In the genomic region with DNA sequence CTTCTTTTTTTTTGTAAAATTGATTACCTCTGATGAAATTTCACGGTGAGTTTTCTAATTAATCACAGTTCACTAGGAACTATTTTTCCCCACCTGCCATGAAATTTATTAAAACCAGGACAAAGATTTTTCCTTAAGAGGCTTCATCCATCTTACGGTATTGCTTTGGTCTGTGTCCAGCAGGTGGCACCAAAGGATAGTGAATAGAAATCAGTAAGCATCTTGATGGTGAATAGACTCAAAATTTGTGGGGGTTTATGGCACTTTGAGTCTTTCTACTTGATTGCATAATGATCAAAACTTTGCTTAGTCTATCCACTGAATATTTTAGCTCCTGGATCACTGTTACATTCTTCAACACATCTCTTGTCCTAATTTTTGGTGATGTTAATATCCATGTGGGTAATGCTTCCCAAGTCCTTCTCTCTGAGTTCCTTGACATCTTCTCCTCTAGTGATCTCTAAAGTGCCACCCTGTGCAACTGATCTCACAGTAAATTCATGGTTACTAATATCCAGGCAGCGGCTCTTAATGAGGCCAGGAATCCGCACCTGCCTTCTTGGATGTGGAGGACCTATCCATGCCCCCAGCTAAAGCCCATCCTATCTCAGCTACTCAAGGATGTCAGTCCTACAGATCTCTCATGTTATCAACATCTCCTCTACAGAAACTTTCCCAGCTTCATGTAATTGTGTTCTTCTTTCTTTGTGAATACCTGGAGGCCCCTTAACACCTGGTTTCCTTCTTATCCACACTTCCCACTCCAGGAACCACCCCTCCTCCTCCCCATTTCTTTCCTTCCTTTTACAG, we compare ENCODE assay signal across 8 cellular contexts. TPM values are rescaled to one million over a fixed set of nuclear protein-coding genes. Genes with fewer than 3 reads are reported as not detected.
A peak's percentile ranks its signal among the peaks of the same experiment; 100 is the strongest.
DNase-seq lines count a peak whose midpoint lies in the region; TF ChIP-seq lines count a peak whose summit lies in the region.

No MANE protein-coding gene starts in this region.

- POLR2A ChIA-PET in PC-9 (lab: Charles Lee; ENCODE audit: unreplicated experiment), result no interaction called here

- no peaks in the 10 kb centered on the region; the same call in 1 of the 2 replicates for H3K9me3 ChIP-seq in PC-9 (ENCODE audit: insufficient read depth, low read depth)
- no peaks in the 10 kb centered on the region for H3K9me3 ChIP-seq in fibroblast of lung (ENCODE audit: control insufficient read depth, insufficient read depth, low read depth, low read length)
- H3K9me3 ChIP-seq in neuronal stem cell (replicated peaks in 1 of 2; ENCODE audit: control insufficient read depth in 2 of 2, insufficient read depth in 1 of 2, low read depth in 1 of 2, low read length in 2 of 2), result no peaks in the 10 kb centered on the region
- no peaks in the 10 kb centered on the region for H3K9me3 ChIP-seq in thyroid gland

- H3K18ac ChIP-seq in neuronal stem cell (ENCODE audit: low read length), result no peak overlapping the region

- H3K9me3 Mint-ChIP-seq in activated T-cell treated with anti-CD3 and anti-CD28 coated beads, Interleukin-2, amount 50 U/mL, for 24 hours, result peaks cover 8% of the 10 kb centered on the region

- no CpG with 5 or more reads among the region's 4 CpGs for WGBS in neuronal stem cell (ENCODE audit: extremely low coverage in 2 of 2, insufficient read length in 2 of 2, insufficient replicate concordance in 1 of 2), 2 donors
- 34% methylated on average over 4 of the region's 4 CpGs for WGBS in thyroid gland, 2 donors

- intact Hi-C loops in PC-9 (cut with micrococcal nuclease; ENCODE audit: unreplicated experiment) (loop anchor here (1.0 to 5.0 kb wide), 4 partner anchors 428 to 1348 kb away; no protein-coding TSS in a partner anchor), thyroid gland (cut with DNase I) (loop anchor here (5.0 kb wide), 2 partner anchors 426 to 646 kb away; no protein-coding TSS in a partner anchor)

- H4K91ac ChIP-seq in neuronal stem cell (ENCODE audit: low read depth, low read length, poor library complexity), result no peak overlapping the region

- no peak overlapping the region for H2BK5ac ChIP-seq in neuronal stem cell (ENCODE audit: low read length)

- H3K27ac Mint-ChIP-seq in activated T-cell treated with anti-CD3 and anti-CD28 coated beads, Interleukin-2, amount 50 U/mL, for 24 hours, result no peak overlapping the region

- H3K4me1 Mint-ChIP-seq in activated T-cell treated with anti-CD3 and anti-CD28 coated beads, Interleukin-2, amount 50 U/mL, for 24 hours (ENCODE audit: low read depth), result no peaks in the 10 kb centered on the region

- peak; percentile 25 for DNase-seq in GM06990 (ENCODE audit: extremely low read depth, insufficient read length)
- peak; percentile 27 for DNase-seq in KG1 (lab: John Stamatoyannopoulos, UW)
- peak; percentile 49 to 56 for DNase-seq in PC-9
- DNase-seq in activated T-cell treated with anti-CD3 and anti-CD28 coated beads, Interleukin-2, amount 50 U/mL, for 24 hours, result peak; percentile 44
- DNase-seq in fibroblast of lung (ENCODE audit: low read depth in 2 of 2), result peak; percentile 72 to 92
- peak; percentile 80 for DNase-seq in neuronal stem cell (ENCODE audit: low spot score)
- DNase-seq in thyroid gland, result peak; percentile 75 to 82
- DNase-seq in 8988T, result no peak

- H3K4me2 ChIP-seq in PC-9, result no peak overlapping the region
- H3K4me2 ChIP-seq in fibroblast of lung (ENCODE audit: extremely low read depth, insufficient read depth, low read length), result no peak overlapping the region
- no peak overlapping the region for H3K4me2 ChIP-seq in neuronal stem cell (ENCODE audit: insufficient read depth, low read length, poor library complexity, severe bottlenecking)

- TF ChIP-seq CTCF in GM06990 (IDR thresholded peaks at IDR 0.05; ENCODE audit: insufficient read depth, low read length, poor library complexity, severe bottlenecking), result peak; percentile 78
- peak; percentile 94 for TF ChIP-seq CTCF in PC-9 (conservative IDR thresholded peaks at IDR 0.05)
- TF ChIP-seq CTCF in fibroblast of lung (conservative IDR thresholded peaks at IDR 0.05 in 1 of 2, IDR thresholded peaks at IDR 0.05 in 1 of 2; ENCODE audit: low read depth in 1 of 2, low read length in 2 of 2), result peak; percentile 79
- TF ChIP-seq CTCF in thyroid gland (IDR thresholded peaks at IDR 0.05), result peak; percentile 32 to 89 (median 79)

- no peak overlapping the region for H2BK12ac ChIP-seq in neuronal stem cell (ENCODE audit: low read length)

- no peaks in the 10 kb centered on the region for H3K4me1 ChIP-seq in PC-9 (replicated peaks; ENCODE audit: insufficient read depth)
- no peaks in the 10 kb centered on the region for H3K4me1 ChIP-seq in fibroblast of lung (ENCODE audit: control insufficient read depth, extremely low read depth, insufficient read depth, low read length)
- H3K4me1 ChIP-seq in neuronal stem cell (ENCODE audit: control insufficient read depth in 2 of 2, insufficient read depth in 1 of 2, low read depth in 1 of 2, low read length in 2 of 2), result no peaks in the 10 kb centered on the region
- H3K4me1 ChIP-seq in thyroid gland, result peaks cover 0 to 3% of the 10 kb centered on the region in 2 donors

- H3K27me3 ChIP-seq in GM06990 (replicated peaks; ENCODE audit: control insufficient read depth, insufficient read depth, low read length) (no peaks in the 10 kb centered on the region), PC-9 (ENCODE audit: insufficient read depth, low read depth) (no peaks in the 10 kb centered on the region), fibroblast of lung (ENCODE audit: control insufficient read depth, insufficient read depth, low read length) (peaks cover 2% of the 10 kb centered on the region), neuronal stem cell (ENCODE audit: control insufficient read depth in 3 of 3, insufficient read depth in 3 of 3, low read depth in 1 of 3, low read length in 3 of 3) (no peaks in the 10 kb centered on the region), thyroid gland (no peaks in the 10 kb centered on the region)

- H3K9ac ChIP-seq in fibroblast of lung (ENCODE audit: insufficient read depth, low read length), result no peak overlapping the region
- no peak overlapping the region for H3K9ac ChIP-seq in neuronal stem cell (ENCODE audit: low read depth, low read length, poor library complexity)

- no peak overlapping the region for H3K4ac ChIP-seq in neuronal stem cell (ENCODE audit: low read length)

- no peaks in the 10 kb centered on the region for H3K36me3 Mint-ChIP-seq in activated T-cell treated with anti-CD3 and anti-CD28 coated beads, Interleukin-2, amount 50 U/mL, for 24 hours (ENCODE audit: low read depth)

- H3K14ac ChIP-seq in neuronal stem cell (ENCODE audit: low read length), result no peak overlapping the region

- H4K20me1 ChIP-seq in PC-9 (ENCODE audit: insufficient read depth), result no peaks in the 10 kb centered on the region
- no peaks in the 10 kb centered on the region for H4K20me1 ChIP-seq in fibroblast of lung (ENCODE audit: control insufficient read depth, extremely low read depth, insufficient read depth, low read length)

- no peaks in the 10 kb centered on the region for H3F3A ChIP-seq in PC-9 (ENCODE audit: insufficient read depth, low read depth)

- no peak overlapping the region for H3K27ac ChIP-seq in PC-9
- H3K27ac ChIP-seq in fibroblast of lung (ENCODE audit: insufficient read depth, low read length), result no peak overlapping the region
- H3K27ac ChIP-seq in neuronal stem cell (replicated peaks; ENCODE audit: low read length), result no peak overlapping the region
- no peak overlapping the region for H3K27ac ChIP-seq in thyroid gland

- no TSS peak for BruUV-seq in PC-9 (replicated peaks; lab: Mats Ljungman, UMichigan)

- H2BK120ac ChIP-seq in neuronal stem cell (ENCODE audit: low read depth, low read length), result no peak overlapping the region

- TF ChIP-seq POLR2A in thyroid gland (IDR thresholded peaks at IDR 0.05), result no peak

- H3K79me2 ChIP-seq in PC-9 (ENCODE audit: low read depth) (no peaks in the 10 kb centered on the region), fibroblast of lung (ENCODE audit: control insufficient read depth, insufficient read depth, low read length) (no peaks in the 10 kb centered on the region)

- CTCF ChIA-PET in PC-9 (lab: Charles Lee), result interaction anchor here (0.5 kb wide), 1 partner anchor 490 kb away, joined by 3 read pairs; no protein-coding TSS in a partner anchor

- no peak overlapping the region for H4K8ac ChIP-seq in neuronal stem cell (ENCODE audit: low read depth, low read length)

- H3K9me2 ChIP-seq in PC-9 (ENCODE audit: insufficient read depth), result no peaks in the 10 kb centered on the region

- H3K4me3 ChIP-seq in GM06990 (replicated peaks; ENCODE audit: low read depth, low read length), result no peak overlapping the region
- H3K4me3 ChIP-seq in PC-9, result no peak overlapping the region
- H3K4me3 ChIP-seq in fibroblast of lung (replicated peaks in 1 of 4; ENCODE audit: control extremely low read depth in 1 of 4, insufficient read depth in 1 of 4, low read depth in 3 of 4, low read length in 4 of 4), result no peak overlapping the region
- H3K4me3 ChIP-seq in neuronal stem cell (ENCODE audit: low read length in 2 of 2), result no peak overlapping the region
- H3K4me3 ChIP-seq in thyroid gland (replicated peaks in 1 of 3), result no peak overlapping the region

- H3K27me3 Mint-ChIP-seq in activated T-cell treated with anti-CD3 and anti-CD28 coated beads, Interleukin-2, amount 50 U/mL, for 24 hours, result peaks cover 28% of the 10 kb centered on the region

- H3K23ac ChIP-seq in neuronal stem cell (ENCODE audit: low read depth, low read length, poor library complexity), result no peak overlapping the region

- H3K79me1 ChIP-seq in neuronal stem cell (ENCODE audit: low read depth, low read length), result no peaks in the 10 kb centered on the region

- H3K4me3 Mint-ChIP-seq in activated T-cell treated with anti-CD3 and anti-CD28 coated beads, Interleukin-2, amount 50 U/mL, for 24 hours, result no peak overlapping the region

- no peak overlapping the region for H2AK5ac ChIP-seq in neuronal stem cell (ENCODE audit: low read depth, low read length)

- H2BK15ac ChIP-seq in neuronal stem cell (ENCODE audit: low read length), result no peak overlapping the region

- H3K36me3 ChIP-seq in GM06990 (ENCODE audit: control insufficient read depth, insufficient read depth, low read length) (no peaks in the 10 kb centered on the region), PC-9 (ENCODE audit: low read depth) (no peaks in the 10 kb centered on the region), fibroblast of lung (ENCODE audit: control insufficient read depth, insufficient read depth, low read length) (no peaks in the 10 kb centered on the region), neuronal stem cell (replicated peaks in 1 of 2; ENCODE audit: control insufficient read depth in 2 of 2, insufficient read depth in 2 of 2, low read length in 2 of 2) (no peaks in the 10 kb centered on the region), thyroid gland (no peaks in the 10 kb centered on the region)

- H2AFZ ChIP-seq in PC-9, result no peak overlapping the region
- no peak overlapping the region for H2AFZ ChIP-seq in fibroblast of lung (ENCODE audit: low read length)
- H2AFZ ChIP-seq in neuronal stem cell (ENCODE audit: low read length), result no peak overlapping the region

RNA-seq across cellular contexts. Expression of a gene that starts 54.5 kb away (rescaled TPM):
- total RNA-seq in PC-9 (2021), result 0.26 TPM in 1 of 2 replicates, not detected in the other
- total RNA-seq in fibroblast of lung, result not detected in 2 replicates
- polyA plus RNA-seq in fibroblast of lung, result 0.06 TPM in 1 of 2 replicates, not detected in the other
- not detected in 2 replicates for polyA plus RNA-seq in fibroblast of lung (2012)
- polyA minus RNA-seq in fibroblast of lung (ENCODE audit: low replicate concordance), result not detected in 2 replicates
- polyA plus RNA-seq in neuronal stem cell (2013, experiment 1 of 2), result 0.07 TPM
- polyA plus RNA-seq in neuronal stem cell (2013, experiment 2 of 2), result 0.06 TPM
- not detected for total RNA-seq in thyroid gland
